24 cellular contexts compared by ENCODE assay signal in the genomic region with DNA sequence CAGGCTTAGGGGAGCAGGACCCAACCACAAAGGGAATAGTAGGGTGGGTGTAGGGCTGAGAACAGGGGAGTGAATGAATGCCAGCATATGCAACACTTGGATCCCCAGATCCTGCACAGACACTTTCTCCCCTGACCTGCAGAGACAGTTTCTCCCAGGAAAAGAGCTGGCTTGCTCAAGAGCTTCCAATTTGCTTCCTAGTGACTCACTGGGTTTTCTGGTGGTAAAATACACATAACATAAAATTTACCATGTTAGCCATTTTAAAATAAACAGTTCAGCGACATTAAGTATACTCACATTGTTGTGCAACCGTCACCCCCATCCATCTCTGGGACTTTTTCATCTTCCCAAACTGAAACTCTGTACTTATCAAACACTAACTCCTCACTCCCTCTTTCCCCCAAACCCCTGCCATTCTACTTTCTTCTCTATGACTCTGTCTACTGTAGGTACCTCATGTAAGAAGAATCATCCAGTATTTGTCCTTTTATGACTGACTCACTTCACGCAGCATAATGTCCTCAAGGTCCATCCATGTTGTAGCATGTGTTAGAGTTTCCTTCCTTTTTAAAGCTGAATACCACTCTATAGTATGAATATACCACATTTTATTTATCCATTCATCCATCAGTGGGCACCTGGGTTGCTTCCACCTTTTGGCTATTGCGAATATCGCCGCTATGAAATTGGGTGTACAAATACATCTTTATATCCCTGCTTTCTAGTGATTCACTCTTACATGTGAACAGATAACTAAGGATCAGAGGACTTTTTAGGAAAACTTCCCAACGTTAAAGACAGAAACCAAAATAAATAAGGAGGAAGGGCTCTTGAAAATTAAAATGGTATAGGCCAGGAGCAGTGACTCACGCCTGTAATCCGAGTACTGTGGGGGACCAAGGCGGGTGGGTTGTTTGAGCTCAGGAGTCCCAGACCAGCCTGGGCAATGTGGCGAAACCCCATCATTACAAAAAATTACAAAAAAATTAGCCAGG.
A peak's percentile ranks its signal among the peaks of the same experiment; 100 is the strongest.
DNase-seq lines count a peak whose midpoint lies in the region; ATAC-seq and TF ChIP-seq lines count a peak whose summit lies in the region.
"Had no signal": no experiment of that assay in that cellular context is flagged by ENCODE, and none has a peak within 500 bp of the region (broad histone marks: within the 10 kb centered on the region; RNA-seq: fewer than 3 reads in every experiment).

No MANE protein-coding gene starts in this region.

- DNase-seq in EL (peak; percentile 64), T1000 (lab: John Stamatoyannopoulos, UW) (peak; percentile 28), fibroblast of mammary gland (ENCODE audit: low read depth) (peak; percentile 55), osteoblast (ENCODE audit: insufficient read length, low spot score, missing footprints) (no peak), left cardiac atrium (no peak), ureter (ENCODE audit: low spot score) (no peak), sciatic nerve (ENCODE audit: low spot score) (no peak)
- DNase-seq: activated CD4-positive, alpha-beta memory T cell treated with anti-CD3 and anti-CD28 coated beads, Interleukin-2, amount 10 ng/mL, durations not matched to agents 7 days and 5 days; CD4-positive, alpha-beta memory T cell; effector CD4-positive, alpha-beta T cell; glutamatergic neuron; Kasumi-1; naive thymus-derived CD4-positive, alpha-beta T cell; NCI-H1694 treated with DMSO at 0.1 percent for 48 hours; NCI-H524 treated with DMSO at 0.1 percent for 48 hours; NK-92 treated with Interleukin-12 subunit alpha and Interleukin-12 subunit beta, amount 100 ng/mL, for 24 hours; occipital lobe; SJCRH30; stimulated activated CD4-positive, alpha-beta T cell treated with anti-CD3 and anti-CD28 coated beads, Interleukin-12 subunit alpha, Interleukin-12 subunit beta, amount 100 ng/mL, for 4 hours; stimulated activated naive CD8-positive, alpha-beta T cell treated with anti-CD3 and anti-CD28 coated beads, Interleukin-15, Interleukin-2, amounts not matched to agents 100 U/mL and 50 U/mL, for 24 hours; T-cell had no signal

- no peaks in the 10 kb centered on the region for H3K9me3 ChIP-seq in osteoblast (ENCODE audit: low read depth, low read length)
- H3K9me3 ChIP-seq: SJCRH30 had no signal

- H3K36me3 ChIP-seq in osteoblast (ENCODE audit: insufficient read depth, low read length): no peaks in the 10 kb centered on the region
- H3K36me3 ChIP-seq: SJCRH30 had no signal

- intact Hi-C loops in left cardiac atrium (cut with DNase I): loop anchor here in 1 of 2 donors (5.0 kb wide), 2 partner anchors 91 to 161 kb away; no protein-coding TSS in a partner anchor
- intact Hi-C loops in sciatic nerve (cut with DNase I): no loop called here

- TF ChIP-seq CTCF in fibroblast of mammary gland (conservative IDR thresholded peaks at IDR 0.05; ENCODE audit: control insufficient read depth, insufficient read depth, low read depth, low read length) (no peak), osteoblast (IDR thresholded peaks at IDR 0.05; ENCODE audit: extremely low read depth, low read depth, low read length) (no peak)

- H3K4me3 ChIP-seq in fibroblast of mammary gland (ENCODE audit: control insufficient read depth, low read depth, low read length): no peak overlapping the region
- no peak overlapping the region for H3K4me3 ChIP-seq in osteoblast (ENCODE audit: insufficient read depth, low read length)
- H3K4me3 ChIP-seq: SJCRH30 had no signal

- H3K27me3 ChIP-seq in osteoblast (ENCODE audit: insufficient read depth, low read length): no peaks in the 10 kb centered on the region
- H3K27me3 ChIP-seq: SJCRH30 had no signal

- H2AFZ ChIP-seq in osteoblast (ENCODE audit: low read length): no peak overlapping the region

- ATAC-seq in left cardiac atrium (no peak), HG03039 (IDR thresholded peaks at IDR 0.05; ENCODE audit: unreplicated experiment) (no peak), sciatic nerve (no peak)
- ATAC-seq: activated CD4-positive, CD25-positive, alpha-beta regulatory T cell treated with anti-CD3 and anti-CD28 coated beads, Interleukin-2, amount 50 U/mL, for 24 hours; naive thymus-derived CD4-positive, alpha-beta T cell; Panc1; stimulated activated naive CD8-positive, alpha-beta T cell treated with anti-CD3 and anti-CD28 coated beads, Interleukin-15, Interleukin-2, amounts not matched to agents 100 U/mL and 50 U/mL, for 24 hours; T-cell had no signal

- peak overlapping the region; percentile 30 for H3K4me2 ChIP-seq in osteoblast (ENCODE audit: insufficient read depth, low read length)

- no peak overlapping the region for H3K27ac ChIP-seq in osteoblast (ENCODE audit: low read depth, low read length)
- H3K27ac ChIP-seq: SJCRH30 had no signal

- H3K79me2 ChIP-seq in osteoblast (ENCODE audit: insufficient read depth, low read length): no peaks in the 10 kb centered on the region

- H3K4me1 ChIP-seq in osteoblast (ENCODE audit: insufficient read depth, low read length): peaks cover 13% of the 10 kb centered on the region

- H4K20me1 ChIP-seq in osteoblast (ENCODE audit: insufficient read depth, low read length): no peaks in the 10 kb centered on the region

Comparison
In these comparisons a context has a peak if more than half of its experiments do, and no peak if none do; other contexts are left out.
1. DNase-seq: peak in EL (single experiment), T1000 (single experiment) and fibroblast of mammary gland (single experiment); none in osteoblast (single experiment), left cardiac atrium (single experiment), ureter (single experiment) and sciatic nerve (single experiment).